In the genomic region with DNA sequence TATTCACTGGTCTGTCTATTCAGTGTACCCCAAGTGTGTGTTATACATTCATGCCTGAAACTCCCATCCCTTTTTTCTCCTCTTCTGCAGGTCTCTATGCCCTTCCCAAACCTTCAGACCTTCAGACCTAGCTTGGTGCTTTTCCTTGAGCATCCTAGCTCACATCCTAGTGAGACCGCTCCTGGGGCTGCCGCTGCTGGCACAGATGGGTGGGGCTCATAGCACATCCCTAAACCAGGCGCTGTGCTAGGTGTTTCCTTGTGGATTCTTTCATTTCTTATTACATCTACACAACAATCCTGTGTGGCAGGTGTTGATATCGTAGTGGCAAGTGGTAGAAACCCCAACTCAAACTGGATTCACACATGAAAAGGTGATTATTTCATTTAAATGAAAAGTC, we compare ENCODE assay signal across 2 cellular contexts.
TF ChIP-seq lines count a peak whose summit lies in the region.

No MANE protein-coding gene starts in this region.

TF ChIP-seq in SK-N-SH, 30 proteins besides CTCF, POLR2A, EP300 and RAD21:
- TF ChIP-seq, protein P1, sequence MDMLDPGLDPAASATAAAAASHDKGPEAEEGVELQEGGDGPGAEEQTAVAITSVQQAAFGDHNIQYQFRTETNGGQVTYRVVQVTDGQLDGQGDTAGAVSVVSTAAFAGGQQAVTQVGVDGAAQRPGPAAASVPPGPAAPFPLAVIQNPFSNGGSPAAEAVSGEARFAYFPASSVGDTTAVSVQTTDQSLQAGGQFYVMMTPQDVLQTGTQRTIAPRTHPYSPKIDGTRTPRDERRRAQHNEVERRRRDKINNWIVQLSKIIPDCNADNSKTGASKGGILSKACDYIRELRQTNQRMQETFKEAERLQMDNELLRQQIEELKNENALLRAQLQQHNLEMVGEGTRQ (IDR thresholded peaks at IDR 0.05; ENCODE audit: borderline replicate concordance, low read depth, low read length) = no peak
- no peak for TF ChIP-seq NFIC (IDR thresholded peaks at IDR 0.05; ENCODE audit: borderline replicate concordance)
- no peak for TF ChIP-seq ELF1 (IDR thresholded peaks at IDR 0.05)
- TF ChIP-seq FOSL2 (IDR thresholded peaks at IDR 0.05; ENCODE audit: borderline replicate concordance, low read depth) = no peak
- TF ChIP-seq SMC3 (IDR thresholded peaks at IDR 0.05; ENCODE audit: low read depth, low read length) = no peak
- TF ChIP-seq TAF1 (IDR thresholded peaks at IDR 0.05; ENCODE audit: borderline replicate concordance, low read depth, low read length) = no peak
- TF ChIP-seq, protein P2, sequence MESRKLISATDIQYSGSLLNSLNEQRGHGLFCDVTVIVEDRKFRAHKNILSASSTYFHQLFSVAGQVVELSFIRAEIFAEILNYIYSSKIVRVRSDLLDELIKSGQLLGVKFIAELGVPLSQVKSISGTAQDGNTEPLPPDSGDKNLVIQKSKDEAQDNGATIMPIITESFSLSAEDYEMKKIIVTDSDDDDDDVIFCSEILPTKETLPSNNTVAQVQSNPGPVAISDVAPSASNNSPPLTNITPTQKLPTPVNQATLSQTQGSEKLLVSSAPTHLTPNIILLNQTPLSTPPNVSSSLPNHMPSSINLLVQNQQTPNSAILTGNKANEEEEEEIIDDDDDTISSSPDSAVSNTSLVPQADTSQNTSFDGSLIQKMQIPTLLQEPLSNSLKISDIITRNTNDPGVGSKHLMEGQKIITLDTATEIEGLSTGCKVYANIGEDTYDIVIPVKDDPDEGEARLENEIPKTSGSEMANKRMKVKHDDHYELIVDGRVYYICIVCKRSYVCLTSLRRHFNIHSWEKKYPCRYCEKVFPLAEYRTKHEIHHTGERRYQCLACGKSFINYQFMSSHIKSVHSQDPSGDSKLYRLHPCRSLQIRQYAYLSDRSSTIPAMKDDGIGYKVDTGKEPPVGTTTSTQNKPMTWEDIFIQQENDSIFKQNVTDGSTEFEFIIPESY (IDR thresholded peaks at IDR 0.05; ENCODE audit: borderline replicate concordance, low read depth) = no peak
- TF ChIP-seq MXI1 (IDR thresholded peaks at IDR 0.05; ENCODE audit: low read depth, low read length) = no peak
- TF ChIP-seq, protein P3, sequence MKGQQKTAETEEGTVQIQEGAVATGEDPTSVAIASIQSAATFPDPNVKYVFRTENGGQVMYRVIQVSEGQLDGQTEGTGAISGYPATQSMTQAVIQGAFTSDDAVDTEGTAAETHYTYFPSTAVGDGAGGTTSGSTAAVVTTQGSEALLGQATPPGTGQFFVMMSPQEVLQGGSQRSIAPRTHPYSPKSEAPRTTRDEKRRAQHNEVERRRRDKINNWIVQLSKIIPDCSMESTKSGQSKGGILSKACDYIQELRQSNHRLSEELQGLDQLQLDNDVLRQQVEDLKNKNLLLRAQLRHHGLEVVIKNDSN (IDR thresholded peaks at IDR 0.05; ENCODE audit: borderline replicate concordance, low read depth) = no peak
- TF ChIP-seq GABPA (IDR thresholded peaks at IDR 0.05; ENCODE audit: low read depth) = no peak
- TF ChIP-seq, protein P4, sequence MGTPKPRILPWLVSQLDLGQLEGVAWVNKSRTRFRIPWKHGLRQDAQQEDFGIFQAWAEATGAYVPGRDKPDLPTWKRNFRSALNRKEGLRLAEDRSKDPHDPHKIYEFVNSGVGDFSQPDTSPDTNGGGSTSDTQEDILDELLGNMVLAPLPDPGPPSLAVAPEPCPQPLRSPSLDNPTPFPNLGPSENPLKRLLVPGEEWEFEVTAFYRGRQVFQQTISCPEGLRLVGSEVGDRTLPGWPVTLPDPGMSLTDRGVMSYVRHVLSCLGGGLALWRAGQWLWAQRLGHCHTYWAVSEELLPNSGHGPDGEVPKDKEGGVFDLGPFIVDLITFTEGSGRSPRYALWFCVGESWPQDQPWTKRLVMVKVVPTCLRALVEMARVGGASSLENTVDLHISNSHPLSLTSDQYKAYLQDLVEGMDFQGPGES (IDR thresholded peaks at IDR 0.05; ENCODE audit: low read depth, low read length) = no peak
- TF ChIP-seq, protein P5, sequence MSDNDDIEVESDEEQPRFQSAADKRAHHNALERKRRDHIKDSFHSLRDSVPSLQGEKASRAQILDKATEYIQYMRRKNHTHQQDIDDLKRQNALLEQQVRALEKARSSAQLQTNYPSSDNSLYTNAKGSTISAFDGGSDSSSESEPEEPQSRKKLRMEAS (IDR thresholded peaks at IDR 0.05; ENCODE audit: low read depth) = no peak
- no peak for TF ChIP-seq TCF12 (IDR thresholded peaks at IDR 0.05)
- TF ChIP-seq FOXJ3 (CRISPR knock-in tag; IDR thresholded peaks at IDR 0.05) = no peak
- TF ChIP-seq EZH2phosphoT487 (IDR thresholded peaks at IDR 0.05; ENCODE audit: borderline replicate concordance, low read depth) = no peak
- no peak for TF ChIP-seq TEAD4 (IDR thresholded peaks at IDR 0.05; ENCODE audit: borderline replicate concordance, insufficient read depth)
TF ChIP-seq in SK-N-SH: peak in this region for 0.

TF ChIP-seq in SK-N-SH treated with all-trans-retinoic acid at 6 μM for 48 hours, 23 proteins besides CTCF, POLR2A, EP300 and RAD21:
- TF ChIP-seq ZC3H10 (CRISPR knock-in tag; IDR thresholded peaks at IDR 0.05) (no peak), RARB (CRISPR knock-in tag; IDR thresholded peaks at IDR 0.05) (no peak), CSDC2 (CRISPR knock-in tag; IDR thresholded peaks at IDR 0.05) (no peak)
TF ChIP-seq in SK-N-SH treated with all-trans-retinoic acid at 6 μM for 48 hours: peak in this region for 0.
